Comparison of ENCODE assay signal across 19 cellular contexts in the genomic region with DNA sequence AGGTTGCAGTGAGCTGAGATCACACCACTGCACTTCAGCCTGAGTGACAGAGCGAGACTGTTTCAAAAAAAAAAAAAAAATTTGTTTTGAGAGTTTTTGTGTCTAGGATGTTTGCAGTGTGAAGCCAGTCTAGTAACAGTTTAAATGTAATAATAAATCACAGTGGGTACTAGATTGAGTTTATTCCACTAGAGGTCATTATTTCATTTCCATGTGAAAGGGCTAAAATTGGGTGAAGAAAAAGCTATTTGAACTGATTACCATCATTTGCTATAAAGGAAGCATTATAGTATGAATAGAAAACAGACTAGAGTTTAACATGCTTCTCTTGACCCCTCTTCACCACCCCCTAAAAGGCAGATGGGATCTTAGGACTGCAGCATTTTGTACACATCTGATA. TPM values are rescaled to one million over a fixed set of nuclear protein-coding genes. Genes with fewer than 3 reads are reported as not detected.
A peak's percentile ranks its signal among the peaks of the same experiment; 100 is the strongest.
DNase-seq lines count a peak whose midpoint lies in the region; ATAC-seq, FAIRE-seq and TF ChIP-seq lines count a peak whose summit lies in the region.
"Had no signal": no experiment of that assay in that cellular context is flagged by ENCODE, and none has a peak within 500 bp of the region (broad histone marks: within the 10 kb centered on the region; RNA-seq: fewer than 3 reads in every experiment).

No MANE protein-coding gene starts in this region.

- H3K9ac ChIP-seq in OCI-LY1 (ENCODE audit: low read length) (no peak overlapping the region), kidney (ENCODE audit: low read length in 2 of 2) (no peak overlapping the region)

- H3K36me3 ChIP-seq in OCI-LY1 (ENCODE audit: insufficient read depth, low read length) (peaks cover 79% of the 10 kb centered on the region), kidney (ENCODE audit: control insufficient read depth in 1 of 2, insufficient read depth in 2 of 2, low read length in 2 of 2) (peaks cover 0 to 7% of the 10 kb centered on the region in 2 donors), pancreas (peaks cover 0 to 28% (median 3%) of the 10 kb centered on the region in 3 donors)

- 0 out of 2 replicates have a peak, but pooled peaks cover 2% of the 10 kb centered on the region for H4K20me1 ChIP-seq in OCI-LY1 (ENCODE audit: insufficient read depth, low read length)

- intact Hi-C loops in kidney (cut with DNase I) = no loop called here
- intact Hi-C loops in pancreas (cut with DNase I) = no loop called here

- peaks cover 11% of the 10 kb centered on the region; the same call in 1 of the 2 replicates for H3K79me2 ChIP-seq in OCI-LY1 (ENCODE audit: insufficient read depth, low read length)

- H3K4me2 ChIP-seq in OCI-LY1 (ENCODE audit: low read length) = no peak overlapping the region

- H3K9me2 ChIP-seq in OCI-LY1 (ENCODE audit: low read depth, low read length) = no peaks in the 10 kb centered on the region

- no peak for ATAC-seq in pancreas
- ATAC-seq: activated CD4-positive, alpha-beta T cell treated with anti-CD3 and anti-CD28 coated beads for 36 hours; stimulated activated memory B cell treated with anti-CD40 and anti-IgM and Interleukin-4, amounts not matched to agents 10 μg/mL and 1 μg/mL and 100 μg/mL, for 72 hours had no signal

- in situ Hi-C loops in G401 (cut with HindIII; ENCODE audit: low sequenced_read_pairs) = no loop called here

- DNase-seq in G401 (ENCODE audit: low spot score) = peak; percentile 9
- DNase-seq in epithelial cell of proximal tubule (ENCODE audit: low read depth) = no peak
- DNase-seq in middle frontal gyrus (ENCODE audit: extremely low spot score, low spot score) = peak; percentile 15
- DNase-seq in kidney = no peak
- no peak for DNase-seq in pancreas
- no peak for DNase-seq in MV-4-11 (lab: John Stamatoyannopoulos, UW)
- no peak for DNase-seq in NCI-H2171 (lab: John Stamatoyannopoulos, UW)
- DNase-seq: activated CD4-positive, alpha-beta T cell treated with anti-CD3 and anti-CD28 coated beads for 36 hours; activated gamma-delta T cell treated with Interleukin-2 at 50 U/mL for 16 hours; IMR-90; NCI-H1105 treated with DMSO at 0.1 percent for 48 hours; occipital lobe; SHP77 treated with DMSO at 0.1 percent for 48 hours; small intestine; tibial artery had no signal

- WGBS in pancreas, 2 donors = 98 to 100% methylated on average over 1 of the region's 1 CpG

- H3F3A ChIP-seq in OCI-LY1 (ENCODE audit: insufficient read depth, low read length) = no peaks in the 10 kb centered on the region; the same call in 1 of the 2 replicates

- FAIRE-seq in kidney (lab: Jason Lieb, UNC) (no peak), pancreas (lab: Jason Lieb, UNC) (no peak)
- FAIRE-seq: small intestine had no signal

- no peaks in the 10 kb centered on the region for H3K27me3 ChIP-seq in OCI-LY1 (ENCODE audit: insufficient read depth, low read length)
- H3K27me3 ChIP-seq in pancreas = no peaks in the 10 kb centered on the region
- H3K27me3 ChIP-seq: esophagus muscularis mucosa, tibial artery had no signal

- H3K4me1 ChIP-seq in OCI-LY1 (ENCODE audit: insufficient read depth, low read length, severe bottlenecking) (peaks cover 24% of the 10 kb centered on the region), kidney (ENCODE audit: control insufficient read depth in 1 of 2, insufficient read depth in 1 of 2, low read depth in 1 of 2, low read length in 2 of 2) (no peaks in the 10 kb centered on the region), pancreas (no peaks in the 10 kb centered on the region)
- H3K4me1 ChIP-seq: esophagus muscularis mucosa, tibial artery had no signal

- H3K9me3 ChIP-seq in OCI-LY1 (ENCODE audit: low read length) (no peaks in the 10 kb centered on the region), kidney (ENCODE audit: control insufficient read depth in 1 of 2, low read length in 2 of 2) (no peaks in the 10 kb centered on the region), pancreas (no peaks in the 10 kb centered on the region)
- H3K9me3 ChIP-seq: esophagus muscularis mucosa, tibial artery had no signal

- TF ChIP-seq CTCF in OCI-LY1 (IDR thresholded peaks at IDR 0.05; ENCODE audit: low read length) (peak; percentile 12; the same call in 1 of the 2 replicates), epithelial cell of proximal tubule (conservative IDR thresholded peaks at IDR 0.05; ENCODE audit: low read depth, low read length) (peak; percentile 31), kidney (IDR thresholded peaks at IDR 0.05; ENCODE audit: borderline replicate concordance, extremely low read depth, insufficient read depth) (no peak), pancreas (IDR thresholded peaks at IDR 0.05) (no peak)

- no peak overlapping the region for H2AFZ ChIP-seq in OCI-LY1 (ENCODE audit: low read length)

- no peak overlapping the region for H3K27ac ChIP-seq in OCI-LY1 (ENCODE audit: low read depth, low read length, poor library complexity, severe bottlenecking)
- H3K27ac ChIP-seq in kidney (ENCODE audit: low read depth in 2 of 2, low read length in 2 of 2) = no peak overlapping the region
- no peak overlapping the region for H3K27ac ChIP-seq in pancreas
- H3K27ac ChIP-seq: C4-2B, esophagus muscularis mucosa, tibial artery had no signal

- H3K4me3 ChIP-seq in OCI-LY1 (ENCODE audit: low read depth, low read length, poor library complexity, severe bottlenecking) (no peak overlapping the region), epithelial cell of proximal tubule (ENCODE audit: low read depth, low read length) (no peak overlapping the region), kidney (ENCODE audit: low read length in 2 of 2) (no peak overlapping the region), pancreas (no peak overlapping the region)
- H3K4me3 ChIP-seq: esophagus muscularis mucosa, tibial artery had no signal

RNA-seq across cellular contexts. Expression of a gene that starts 20.3 kb away (rescaled TPM):
- total RNA-seq in G401 (2014; rRNA removed; shearing (Covaris generic)) = 20.4 and 33.5 TPM in 2 replicates
- total RNA-seq in epithelial cell of proximal tubule (29.4 and 54.3 TPM in 2 replicates), kidney (43.1 TPM), pancreas (10 to 100 TPM in 4 of 6 donors, 1 to 10 TPM in 2; 6.6 to 17.5 (median 15.4) TPM)
- polyA plus RNA-seq in kidney (ENCODE audit: insufficient read depth, low read depth, low replicate concordance) (63.6 TPM), pancreas (10 to 100 TPM in 1 of 2 donors, 1 to 10 TPM in 1; 5.4 to 11.6 TPM)

RNA-seq across cellular contexts. Expression of a gene that starts 31.9 kb away (rescaled TPM):
- 21.6 and 27.9 TPM in 2 replicates for total RNA-seq in G401 (2014; rRNA removed; shearing (Covaris generic))
- total RNA-seq in epithelial cell of proximal tubule (10.3 and 12.3 TPM in 2 replicates), kidney (17.8 TPM), pancreas (10 to 100 TPM in 1 of 6 donors, 1 to 10 TPM in 5; 5.3 to 10.5 (median 5.8) TPM)
- polyA plus RNA-seq in kidney (ENCODE audit: insufficient read depth, low read depth, low replicate concordance) (8.7 TPM), pancreas (1 to 10 TPM; 6.8 to 8.1 TPM)

Comparison
In these comparisons a context has a peak if more than half of its experiments do, and no peak if none do; other contexts are left out.
1. DNase-seq: peak in G401 (single experiment) and middle frontal gyrus (single experiment); none in epithelial cell of proximal tubule (single experiment), kidney (single experiment), pancreas (0 of 6), MV-4-11 (single experiment) and NCI-H2171 (single experiment).
2. CTCF ChIP-seq: peak in OCI-LY1 (single experiment) and epithelial cell of proximal tubule (single experiment); none in kidney (single experiment) and pancreas (0 of 4).